35 cellular contexts compared by ENCODE assay signal in the genomic region with DNA sequence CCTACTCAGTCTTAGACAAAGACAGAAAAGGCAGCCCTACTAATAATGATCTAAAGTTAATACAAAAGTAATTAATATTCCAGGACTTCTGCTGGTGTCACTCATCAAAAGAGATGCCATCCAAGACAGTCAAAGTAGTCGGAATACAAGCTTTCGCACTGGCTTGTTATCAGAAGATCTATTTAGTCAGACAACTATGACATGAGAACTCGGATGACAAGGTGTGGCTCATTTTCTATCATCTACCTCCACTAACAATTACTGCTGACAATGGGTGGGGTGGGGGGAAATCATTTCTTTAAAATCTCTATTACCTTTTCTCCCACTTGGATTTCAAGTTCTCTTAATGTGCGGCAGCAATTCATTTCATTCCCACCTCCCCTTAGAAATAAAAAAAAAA. TPM values are rescaled to one million over a fixed set of nuclear protein-coding genes. Genes with fewer than 3 reads are reported as not detected.
A peak's percentile ranks its signal among the peaks of the same experiment; 100 is the strongest.
DNase-seq lines count a peak whose midpoint lies in the region; ATAC-seq and TF ChIP-seq lines count a peak whose summit lies in the region.
"Had no signal": no experiment of that assay in that cellular context is flagged by ENCODE, and none has a peak within 500 bp of the region (broad histone marks: within the 10 kb centered on the region; RNA-seq: fewer than 3 reads in every experiment).

No MANE protein-coding gene starts in this region.

- H3K4me1 ChIP-seq in esophagus muscularis mucosa, result no peaks in the 10 kb centered on the region
- H3K4me1 ChIP-seq: A549; BE2C; BLaER1; BLaER1 treated with 17β-estradiol and CSF1 and Interleukin-3, amounts not matched to agents 10 nM and 100 nM; Caco-2 had no signal

- DNase-seq in activated CD8-positive, alpha-beta memory T cell treated with anti-CD3 and anti-CD28 coated beads, Interleukin-2, amount 10 ng/mL, durations not matched to agents 7 days and 5 days, result peak; percentile 0
- no peak for DNase-seq in activated CD8-positive, alpha-beta memory T cell treated with anti-CD3 and anti-CD28 coated beads, Interleukin-2, amount 50 U/mL, for 48 hours
- DNase-seq in esophagus muscularis mucosa (ENCODE audit: extremely low spot score) (peak; percentile 45), putamen (ENCODE audit: low spot score) (peak; percentile 39), NCI-H146 treated with DMSO at 0.1 percent for 48 hours (lab: John Stamatoyannopoulos, UW; ENCODE audit: unreplicated experiment) (no peak), nephron progenitor cell (no peak), endothelial cell (ENCODE audit: low spot score) (no peak)
- DNase-seq: 8988T; ACHN; AML-193; BE2C; C1 segment of cervical spinal cord; Caco-2; Calu3; CD4-positive, alpha-beta memory T cell; CD4-positive, alpha-beta T cell; CD4-positive, CD25-positive, alpha-beta regulatory T cell; CD8-positive, alpha-beta memory T cell; CD8-positive, alpha-beta T cell; COR-L47; DMS 273 treated with DMSO at 0.1 percent for 48 hours; DMS153; DMS53; DMS79; DMS79 treated with DMSO at 0.1 percent for 48 hours; DND-41; EL had no signal

- H3F3A ChIP-seq in neural cell (ENCODE audit: insufficient read depth, low read length, poor library complexity, severe bottlenecking), result no peaks in the 10 kb centered on the region

- CTCF ChIA-PET in activated CD8-positive, alpha-beta memory T cell treated with anti-CD3 and anti-CD28 coated beads, Interleukin-2, amount 10 ng/mL, durations not matched to agents 7 days and 5 days (lab: Charles Lee), result interaction anchor here (1.1 kb wide), 1 partner anchor 129 kb away, joined by 3 read pairs; no protein-coding TSS in a partner anchor

- TF ChIP-seq RAD21 in neural cell (conservative IDR thresholded peaks at IDR 0.05), result no peak

- no peaks in the 10 kb centered on the region for H3K4me1 Mint-ChIP-seq in activated CD8-positive, alpha-beta memory T cell treated with anti-CD3 and anti-CD28 coated beads, Interleukin-2, amount 10 ng/mL, durations not matched to agents 7 days and 5 days
- H3K4me1 Mint-ChIP-seq in nephron progenitor cell, result no peaks in the 10 kb centered on the region
- H3K4me1 Mint-ChIP-seq in endothelial cell (ENCODE audit: unreplicated experiment), result peaks cover 2% of the 10 kb centered on the region
- H3K4me1 Mint-ChIP-seq: B cell; CD14-positive monocyte; CD4-positive, alpha-beta memory T cell; CD4-positive, CD25-positive, alpha-beta regulatory T cell; CD8-positive, alpha-beta memory T cell had no signal

- no peaks in the 10 kb centered on the region for H3K27me3 ChIP-seq in esophagus muscularis mucosa
- H3K27me3 ChIP-seq in neural cell (ENCODE audit: insufficient read depth, low read depth, low read length), result no peaks in the 10 kb centered on the region
- H3K27me3 ChIP-seq: BLaER1; BLaER1 treated with 17β-estradiol and CSF1 and Interleukin-3, amounts not matched to agents 10 nM and 100 nM had no signal

- no peak for ATAC-seq in activated CD8-positive, alpha-beta memory T cell treated with anti-CD3 and anti-CD28 coated beads, Interleukin-2, amount 10 ng/mL, durations not matched to agents 7 days and 5 days
- ATAC-seq: A549; CD8-positive, alpha-beta T cell had no signal

- no peak overlapping the region for H3K4me3 Mint-ChIP-seq in activated CD8-positive, alpha-beta memory T cell treated with anti-CD3 and anti-CD28 coated beads, Interleukin-2, amount 10 ng/mL, durations not matched to agents 7 days and 5 days
- H3K4me3 Mint-ChIP-seq in nephron progenitor cell (no peak overlapping the region), endothelial cell (ENCODE audit: unreplicated experiment) (no peak overlapping the region)
- H3K4me3 Mint-ChIP-seq: B cell; CD14-positive monocyte; CD4-positive, alpha-beta memory T cell; CD4-positive, alpha-beta T cell; CD4-positive, CD25-positive, alpha-beta regulatory T cell; CD8-positive, alpha-beta memory T cell; CD8-positive, alpha-beta T cell had no signal

- H3K27ac ChIP-seq in esophagus muscularis mucosa (replicated peaks in 1 of 4), result no peak overlapping the region
- peak overlapping the region; percentile 68 for H3K27ac ChIP-seq in neural cell (ENCODE audit: low read length)
- H3K27ac ChIP-seq: 22Rv1; A549; BLaER1; BLaER1 treated with 17β-estradiol and CSF1 and Interleukin-3, amounts not matched to agents 10 nM and 100 nM; C4-2B had no signal

- no peaks in the 10 kb centered on the region for H3K36me3 Mint-ChIP-seq in activated CD8-positive, alpha-beta memory T cell treated with anti-CD3 and anti-CD28 coated beads, Interleukin-2, amount 10 ng/mL, durations not matched to agents 7 days and 5 days
- H3K36me3 Mint-ChIP-seq in nephron progenitor cell (ENCODE audit: low read depth) (no peaks in the 10 kb centered on the region), endothelial cell (ENCODE audit: low read depth, unreplicated experiment) (no peaks in the 10 kb centered on the region)
- H3K36me3 Mint-ChIP-seq: CD14-positive monocyte; CD4-positive, alpha-beta memory T cell; CD4-positive, CD25-positive, alpha-beta regulatory T cell; CD8-positive, alpha-beta memory T cell; CD8-positive, alpha-beta T cell had no signal

- no peak for TF ChIP-seq POLR2A in esophagus muscularis mucosa (IDR thresholded peaks at IDR 0.05; ENCODE audit: low read depth)

- intact Hi-C loops in esophagus muscularis mucosa (cut with DNase I), result no loop called here

- H3K9ac ChIP-seq in neural cell (ENCODE audit: low read length), result no peak overlapping the region
- H3K9ac ChIP-seq: BLaER1; BLaER1 treated with 17β-estradiol and CSF1 and Interleukin-3, amounts not matched to agents 10 nM and 100 nM had no signal

- H3K9me2 ChIP-seq in neural cell (ENCODE audit: insufficient read depth, low read length), result no peaks in the 10 kb centered on the region

- H3K9me3 ChIP-seq in esophagus muscularis mucosa (peaks cover 0 to 6% (median 0%) of the 10 kb centered on the region in 4 donors), neural cell (ENCODE audit: low read length) (no peaks in the 10 kb centered on the region)
- H3K9me3 ChIP-seq: A549, BE2C, BLaER1, Caco-2 had no signal

- no peak overlapping the region for H3K4me3 ChIP-seq in esophagus muscularis mucosa
- peak overlapping the region; percentile 3 for H3K4me3 ChIP-seq in neural cell (ENCODE audit: low read length)
- H3K4me3 ChIP-seq: A549; BLaER1; BLaER1 treated with 17β-estradiol and CSF1 and Interleukin-3, amounts not matched to agents 10 nM and 100 nM had no signal

- WGBS in esophagus muscularis mucosa, result 96% methylated on average over 4 of the region's 4 CpGs

- TF ChIP-seq EP300 in esophagus muscularis mucosa (IDR thresholded peaks at IDR 0.05), result no peak
- peak; percentile 71 for TF ChIP-seq EP300 in neural cell (conservative IDR thresholded peaks at IDR 0.05; ENCODE audit: poor library complexity, severe bottlenecking)

- peak overlapping the region; percentile 16 for H3K4me2 ChIP-seq in neural cell (ENCODE audit: low read length)
- H3K4me2 ChIP-seq: A549; BLaER1; BLaER1 treated with 17β-estradiol and CSF1 and Interleukin-3, amounts not matched to agents 10 nM and 100 nM had no signal

- H2AFZ ChIP-seq in neural cell (ENCODE audit: low read depth, low read length), result no peak overlapping the region

- TF ChIP-seq CTCF in esophagus muscularis mucosa (IDR thresholded peaks at IDR 0.05), result no peak
- TF ChIP-seq CTCF in neural cell (IDR thresholded peaks at IDR 0.05; ENCODE audit: poor library complexity, severe bottlenecking), result no peak
- TF ChIP-seq CTCF in nephron progenitor cell (IDR thresholded peaks at IDR 0.05), result no peak
- TF ChIP-seq CTCF in endothelial cell (IDR thresholded peaks at IDR 0.05; ENCODE audit: unreplicated experiment), result no peak

- peaks cover 34% of the 10 kb centered on the region for H3K27me3 Mint-ChIP-seq in activated CD8-positive, alpha-beta memory T cell treated with anti-CD3 and anti-CD28 coated beads, Interleukin-2, amount 10 ng/mL, durations not matched to agents 7 days and 5 days
- H3K27me3 Mint-ChIP-seq in nephron progenitor cell (ENCODE audit: low read depth, poor library complexity) (peaks cover 14% of the 10 kb centered on the region), endothelial cell (ENCODE audit: unreplicated experiment) (peaks cover 1% of the 10 kb centered on the region)

- H3K36me3 ChIP-seq in esophagus muscularis mucosa (no peaks in the 10 kb centered on the region), neural cell (ENCODE audit: insufficient read depth, low read length) (no peaks in the 10 kb centered on the region)
- H3K36me3 ChIP-seq: BE2C; BLaER1; BLaER1 treated with 17β-estradiol and CSF1 and Interleukin-3, amounts not matched to agents 10 nM and 100 nM had no signal

- no peaks in the 10 kb centered on the region for H4K20me1 ChIP-seq in neural cell (ENCODE audit: insufficient read depth)
- H4K20me1 ChIP-seq: BLaER1; BLaER1 treated with 17β-estradiol and CSF1 and Interleukin-3, amounts not matched to agents 10 nM and 100 nM had no signal

- no peak overlapping the region for H3K27ac Mint-ChIP-seq in activated CD8-positive, alpha-beta memory T cell treated with anti-CD3 and anti-CD28 coated beads, Interleukin-2, amount 10 ng/mL, durations not matched to agents 7 days and 5 days
- no peak overlapping the region for H3K27ac Mint-ChIP-seq in nephron progenitor cell
- no peak overlapping the region for H3K27ac Mint-ChIP-seq in endothelial cell (ENCODE audit: unreplicated experiment)
- H3K27ac Mint-ChIP-seq: B cell; CD14-positive monocyte; CD4-positive, alpha-beta memory T cell; CD4-positive, alpha-beta T cell; CD4-positive, CD25-positive, alpha-beta regulatory T cell; CD8-positive, alpha-beta memory T cell; CD8-positive, alpha-beta T cell had no signal

- H3K79me2 ChIP-seq in neural cell (replicated peaks; ENCODE audit: insufficient read depth, low read length), result no peaks in the 10 kb centered on the region

- H3K9me3 Mint-ChIP-seq in activated CD8-positive, alpha-beta memory T cell treated with anti-CD3 and anti-CD28 coated beads, Interleukin-2, amount 10 ng/mL, durations not matched to agents 7 days and 5 days (ENCODE audit: low read depth), result no peaks in the 10 kb centered on the region
- H3K9me3 Mint-ChIP-seq in nephron progenitor cell, result no peaks in the 10 kb centered on the region
- H3K9me3 Mint-ChIP-seq in endothelial cell (ENCODE audit: unreplicated experiment), result no peaks in the 10 kb centered on the region
- H3K9me3 Mint-ChIP-seq: CD4-positive, alpha-beta memory T cell; CD4-positive, alpha-beta T cell; CD8-positive, alpha-beta T cell had no signal

RNA-seq across cellular contexts. Expression of a gene that starts 56.7 kb away (rescaled TPM):
- under 1 TPM; 0.14 to 0.32 TPM for total RNA-seq in activated CD8-positive, alpha-beta memory T cell treated with anti-CD3 and anti-CD28 coated beads, Interleukin-2, amount 10 ng/mL, durations not matched to agents 7 days and 5 days
- total RNA-seq in esophagus muscularis mucosa (1 to 10 TPM; 1.2 to 4.0 (median 3.0) TPM), endothelial cell (ENCODE audit: unreplicated experiment) (0.69 TPM)
- polyA plus RNA-seq in neural cell, result 1.3 and 1.4 TPM in 2 replicates
- polyA minus RNA-seq in neural cell, result 7.8 and 10.4 TPM in 2 replicates
- total RNA-seq: Caco-2; CD4-positive, CD25-positive, alpha-beta regulatory T cell had no signal
- polyA plus RNA-seq: CD14-positive monocyte had no signal

Comparison
In these comparisons a context has a peak if more than half of its experiments do, and no peak if none do; other contexts are left out.
1. DNase-seq: peak in activated CD8-positive, alpha-beta memory T cell treated with anti-CD3 and anti-CD28 coated beads, Interleukin-2, amount 10 ng/mL, durations not matched to agents 7 days and 5 days (single experiment), esophagus muscularis mucosa (single experiment) and putamen (single experiment); none in activated CD8-positive, alpha-beta memory T cell treated with anti-CD3 and anti-CD28 coated beads, Interleukin-2, amount 50 U/mL, for 48 hours (single experiment), NCI-H146 treated with DMSO at 0.1 percent for 48 hours (single experiment), nephron progenitor cell (single experiment) and endothelial cell (single experiment).